In genomic region chr5:6634327-6634713, GRCh38 we compare ENCODE assay signal across 8 cellular contexts. TPM values are rescaled to one million over a fixed set of nuclear protein-coding genes. Genes with fewer than 3 reads are reported as not detected.
A peak's percentile ranks its signal among the peaks of the same experiment; 100 is the strongest.
DNase-seq lines count a peak whose midpoint lies in the region; ATAC-seq, FAIRE-seq and TF ChIP-seq lines count a peak whose summit lies in the region.

No MANE protein-coding gene starts in this region.

- H3K27ac ChIP-seq in ascending aorta (no peak overlapping the region), HepG2 (ENCODE audit: extremely low read length, insufficient read depth, low read length) (peak overlapping the region; percentile 22)

- H3K4me2 ChIP-seq in HepG2 (ENCODE audit: low read depth, low read length) = peak overlapping the region; percentile 81

- H3K9ac ChIP-seq in HepG2 (ENCODE audit: insufficient read depth, low read depth, low read length) = peak overlapping the region; percentile 97; the same call in 1 of the 2 replicates

- H3K79me2 ChIP-seq in HepG2 (ENCODE audit: insufficient read depth, low read length) = peaks cover 38% of the 10 kb centered on the region

- TF ChIP-seq RAD21 in HepG2 (CRISPR knock-in tag; IDR thresholded peaks at IDR 0.05) = no peak

- CTCF ChIA-PET in HepG2 (lab: Yijun Ruan, JAX; ENCODE audit: low intra/inter-chr PET ratio, low total read pairs) = no interaction called here

- DNase-seq in GM12864 (ENCODE audit: low read depth) = no peak
- DNase-seq in MG63 = no peak
- DNase-seq in ascending aorta (ENCODE audit: low spot score in 2 of 2) = no peak
- no peak for DNase-seq in HepG2 (ENCODE audit: low spot score)
- no peak for DNase-seq in mucosa of gallbladder (ENCODE audit: low spot score)
- DNase-seq in NCI-H187 (lab: John Stamatoyannopoulos, UW) = no peak

- H3K27me3 ChIP-seq in MG63 (no peaks in the 10 kb centered on the region), ascending aorta (no peaks in the 10 kb centered on the region), HepG2 (ENCODE audit: control insufficient read depth in 1 of 2, insufficient read depth in 2 of 2, low read length in 2 of 2) (no peaks in the 10 kb centered on the region; a peak in 1 of 5 replicates)

- no peak for FAIRE-seq in HepG2 (lab: Jason Lieb, UNC)

- H3K36me3 ChIP-seq in MG63 (peaks cover 39% of the 10 kb centered on the region), ascending aorta (peaks cover 9 to 17% of the 10 kb centered on the region in 2 donors), HepG2 (replicated peaks in 1 of 2; ENCODE audit: control insufficient read depth in 1 of 2, insufficient read depth in 2 of 2, low read length in 2 of 2) (peaks cover 0 to 12% of the 10 kb centered on the region in 2 experiments; a peak in 4 of 5 replicates)

- no peak for TF ChIP-seq POLR2A in HepG2 (IDR thresholded peaks at IDR 0.05; ENCODE audit: insufficient read depth in 1 of 2, low read depth in 2 of 2, low read length in 2 of 2)

- H2AFZ ChIP-seq in HepG2 (ENCODE audit: low read length) = no peak overlapping the region

- no peaks in the 10 kb centered on the region for H3K9me3 ChIP-seq in MG63
- H3K9me3 ChIP-seq in ascending aorta = no peaks in the 10 kb centered on the region
- no peaks in the 10 kb centered on the region for H3K9me3 ChIP-seq in HepG2 (ENCODE audit: low read length)

- POLR2A ChIA-PET in HepG2 (lab: Yijun Ruan, JAX) = no interaction called here

- ATAC-seq in HepG2 (no peak), HG02623 (IDR thresholded peaks at IDR 0.05; ENCODE audit: unreplicated experiment) (no peak), HG02610 (IDR thresholded peaks at IDR 0.05; ENCODE audit: unreplicated experiment) (no peak)

- H3K4me1 ChIP-seq in ascending aorta (peaks cover 0 to 14% of the 10 kb centered on the region in 2 donors), HepG2 (ENCODE audit: insufficient read depth, low read length) (peaks cover 62% of the 10 kb centered on the region)

- in situ Hi-C loops in HepG2 (cut with HindIII; ENCODE audit: extremely low pct_ligation_motif_present, low pct_unique_long_range_greater_than_20kb) = loop anchor here (5.0 kb wide), 1 partner anchor 78 kb away; the partner anchor contains the start of gene TENT4A

- intact Hi-C loops in ascending aorta (cut with DNase I) (loop anchor here (5.0 to 10.0 kb wide), 3 partner anchors 98 to 760 kb away; partner anchors contain the start of gene ADCY2), HepG2 (cut with micrococcal nuclease; ENCODE audit: unreplicated experiment) (loop anchor here (5.0 kb wide), 2 partner anchors 98 to 1238 kb away; no protein-coding TSS in a partner anchor)

- H3K4me3 ChIP-seq in GM12864 (ENCODE audit: low read depth, low read length) (peak overlapping the region; percentile 95), MG63 (peak overlapping the region; percentile 92), ascending aorta (peak overlapping the region; percentile 74 to 87), HepG2 (replicated peaks in 1 of 3; ENCODE audit: insufficient read depth in 1 of 3, low read depth in 2 of 3, low read length in 3 of 3) (peak overlapping the region; percentile 90 to 98 (median 94))

- 1% methylated on average over 5 of the region's 5 CpGs for WGBS in HepG2 (ENCODE audit: low lambda C conversion rate)

- TF ChIP-seq EP300 in HepG2 (IDR thresholded peaks at IDR 0.05; ENCODE audit: low read depth in 2 of 2, low read length in 2 of 2) (no peak), HepG2 (CRISPR knock-in tag; IDR thresholded peaks at IDR 0.05; ENCODE audit: borderline replicate concordance) (no peak)

- no TSS peak for BruUV-seq in HepG2 (replicated peaks; lab: Mats Ljungman, UMichigan)

- peaks cover 4% of the 10 kb centered on the region; the same call in 1 of the 2 replicates for H4K20me1 ChIP-seq in HepG2 (ENCODE audit: insufficient read depth, low read length)

- TF ChIP-seq CTCF in GM12864 (IDR thresholded peaks at IDR 0.05; ENCODE audit: low read depth, low read length, missing control alignments) = no peak
- no peak for TF ChIP-seq CTCF in ascending aorta (IDR thresholded peaks at IDR 0.05)
- no peak for TF ChIP-seq CTCF in HepG2 (CRISPR knock-in tag; IDR thresholded peaks at IDR 0.05)

TF ChIP-seq in HepG2, 621 proteins besides CTCF, POLR2A, EP300 and RAD21 (continues in another document):
- TF ChIP-seq ZMYM2 (CRISPR knock-in tag; IDR thresholded peaks at IDR 0.05) (no peak), ZNF841 (CRISPR knock-in tag; IDR thresholded peaks at IDR 0.05; ENCODE audit: borderline replicate concordance) (no peak), ZNF274 (CRISPR knock-in tag; IDR thresholded peaks at IDR 0.05) (no peak), ZNF572 (CRISPR knock-in tag; IDR thresholded peaks at IDR 0.05) (no peak), CSRNP1 (CRISPR knock-in tag; IDR thresholded peaks at IDR 0.05) (no peak), ZKSCAN8 (CRISPR knock-in tag; IDR thresholded peaks at IDR 0.05; ENCODE audit: borderline replicate concordance) (no peak), TSC22D2 (CRISPR knock-in tag; IDR thresholded peaks at IDR 0.05; ENCODE audit: borderline replicate concordance) (no peak), ZNF772 (CRISPR knock-in tag; IDR thresholded peaks at IDR 0.05) (no peak), ZNF788 (CRISPR knock-in tag; IDR thresholded peaks at IDR 0.05; ENCODE audit: borderline replicate concordance) (no peak), NBN (conservative IDR thresholded peaks at IDR 0.05) (no peak)

RNA-seq across cellular contexts. Expression of gene SRD5A1, which starts 1.1 kb away (rescaled TPM):
- 12.1 and 32.2 TPM in 2 replicates for total RNA-seq in MG63 (2014; rRNA removed; shearing (Covaris generic); ENCODE audit: low replicate concordance)
- total RNA-seq in ascending aorta = 186 TPM
- 6.1 and 7.1 TPM in 2 replicates for total RNA-seq in HepG2 (2016; rRNA removed; fragmentation: Illumina TruSeq; extraction: Trizol)
- 2.8 and 4.1 TPM in 2 replicates for total RNA-seq in HepG2 (2016; cell fraction: cytosol; rRNA removed; fragmentation: Illumina TruSeq; extraction: Trizol; ENCODE audit: low read depth)
- total RNA-seq in HepG2 (2016; cell fraction: insoluble cytoplasmic fraction; rRNA removed; fragmentation: Illumina TruSeq; extraction: Trizol) = 5.8 and 5.9 TPM in 2 replicates
- total RNA-seq in HepG2 (2016; cell fraction: membrane; rRNA removed; fragmentation: Illumina TruSeq; extraction: Trizol) = 5.5 and 6.5 TPM in 2 replicates
- total RNA-seq in HepG2 (2016; cell fraction: nucleus; rRNA removed; fragmentation: Illumina TruSeq; extraction: Trizol) = 4.9 and 7.7 TPM in 2 replicates
- polyA plus RNA-seq in HepG2 (2011; rRNA removed) = 9.9 and 11.3 TPM in 2 replicates
- polyA plus RNA-seq in HepG2 (2011; cell fraction: cytosol; rRNA removed) = 7.8 and 8.2 TPM in 2 replicates
- 10.7 TPM in 2 replicates for polyA plus RNA-seq in HepG2 (2011; cell fraction: nucleus; rRNA removed)
- polyA plus RNA-seq in HepG2 (2012) = 4.4 and 4.9 TPM in 2 replicates
- 3.6 and 3.9 TPM in 2 replicates for polyA plus RNA-seq in HepG2 (2016; cell fraction: cytosol; fragmentation: Illumina TruSeq; extraction: Trizol; ENCODE audit: low read depth)
- 8.8 and 9.6 TPM in 2 replicates for polyA plus RNA-seq in HepG2 (2016; cell fraction: insoluble cytoplasmic fraction; fragmentation: Illumina TruSeq; extraction: Trizol; ENCODE audit: low read depth)
- 6.4 and 6.8 TPM in 2 replicates for polyA plus RNA-seq in HepG2 (2016; cell fraction: membrane; fragmentation: Illumina TruSeq; extraction: Trizol; ENCODE audit: low read depth)
- 8.8 and 9.4 TPM in 2 replicates for polyA plus RNA-seq in HepG2 (2016; cell fraction: nucleus; fragmentation: Illumina TruSeq; extraction: Trizol; ENCODE audit: insufficient read depth, low read depth)
- 19.3 and 93.8 TPM in 2 replicates for polyA minus RNA-seq in HepG2 (2011; rRNA and poly(A)+ RNA removed; ENCODE audit: low replicate concordance)
- polyA minus RNA-seq in HepG2 (2011; cell fraction: cytosol; rRNA and poly(A)+ RNA removed) = 2.8 and 4.6 TPM in 2 replicates
- 10.6 and 11.2 TPM in 2 replicates for polyA minus RNA-seq in HepG2 (2011; cell fraction: nucleus; rRNA and poly(A)+ RNA removed)
- 12.8 TPM for total RNA-seq in mucosa of gallbladder

RNA-seq across cellular contexts. Expression of gene NSUN2, which starts 1.5 kb away (rescaled TPM):
- 74.4 and 90.4 TPM in 2 replicates for total RNA-seq in MG63 (2014; rRNA removed; shearing (Covaris generic); ENCODE audit: low replicate concordance)
- 19.1 TPM for total RNA-seq in ascending aorta
- 69.1 and 71.4 TPM in 2 replicates for total RNA-seq in HepG2 (2016; rRNA removed; fragmentation: Illumina TruSeq; extraction: Trizol)
- 12.3 and 15.9 TPM in 2 replicates for total RNA-seq in HepG2 (2016; cell fraction: cytosol; rRNA removed; fragmentation: Illumina TruSeq; extraction: Trizol; ENCODE audit: low read depth)
- total RNA-seq in HepG2 (2016; cell fraction: insoluble cytoplasmic fraction; rRNA removed; fragmentation: Illumina TruSeq; extraction: Trizol) = 58.5 and 66.7 TPM in 2 replicates
- 16.2 and 18.1 TPM in 2 replicates for total RNA-seq in HepG2 (2016; cell fraction: membrane; rRNA removed; fragmentation: Illumina TruSeq; extraction: Trizol)
- 50.6 and 60.7 TPM in 2 replicates for total RNA-seq in HepG2 (2016; cell fraction: nucleus; rRNA removed; fragmentation: Illumina TruSeq; extraction: Trizol)
- 51.7 and 52.1 TPM in 2 replicates for polyA plus RNA-seq in HepG2 (2011; rRNA removed)
- polyA plus RNA-seq in HepG2 (2011; cell fraction: cytosol; rRNA removed) = 24.9 and 27.2 TPM in 2 replicates
- polyA plus RNA-seq in HepG2 (2011; cell fraction: nucleus; rRNA removed) = 138 and 148 TPM in 2 replicates
- 44.6 and 48.0 TPM in 2 replicates for polyA plus RNA-seq in HepG2 (2012)
- 2.3 and 3.1 TPM in 2 replicates for polyA plus RNA-seq in HepG2 (2016; cell fraction: cytosol; fragmentation: Illumina TruSeq; extraction: Trizol; ENCODE audit: low read depth)
- 59.3 and 62.8 TPM in 2 replicates for polyA plus RNA-seq in HepG2 (2016; cell fraction: insoluble cytoplasmic fraction; fragmentation: Illumina TruSeq; extraction: Trizol; ENCODE audit: low read depth)
- polyA plus RNA-seq in HepG2 (2016; cell fraction: membrane; fragmentation: Illumina TruSeq; extraction: Trizol; ENCODE audit: low read depth) = 7.1 and 8.4 TPM in 2 replicates
- 140 and 147 TPM in 2 replicates for polyA plus RNA-seq in HepG2 (2016; cell fraction: nucleus; fragmentation: Illumina TruSeq; extraction: Trizol; ENCODE audit: insufficient read depth, low read depth)
- 25.9 and 113 TPM in 2 replicates for polyA minus RNA-seq in HepG2 (2011; rRNA and poly(A)+ RNA removed; ENCODE audit: low replicate concordance)
- 17.2 and 20.0 TPM in 2 replicates for polyA minus RNA-seq in HepG2 (2011; cell fraction: cytosol; rRNA and poly(A)+ RNA removed)
- 82.3 and 82.4 TPM in 2 replicates for polyA minus RNA-seq in HepG2 (2011; cell fraction: nucleus; rRNA and poly(A)+ RNA removed)
- 37.1 TPM for total RNA-seq in mucosa of gallbladder
